ENCODE assay signal across 8 cellular contexts in the genomic region with DNA sequence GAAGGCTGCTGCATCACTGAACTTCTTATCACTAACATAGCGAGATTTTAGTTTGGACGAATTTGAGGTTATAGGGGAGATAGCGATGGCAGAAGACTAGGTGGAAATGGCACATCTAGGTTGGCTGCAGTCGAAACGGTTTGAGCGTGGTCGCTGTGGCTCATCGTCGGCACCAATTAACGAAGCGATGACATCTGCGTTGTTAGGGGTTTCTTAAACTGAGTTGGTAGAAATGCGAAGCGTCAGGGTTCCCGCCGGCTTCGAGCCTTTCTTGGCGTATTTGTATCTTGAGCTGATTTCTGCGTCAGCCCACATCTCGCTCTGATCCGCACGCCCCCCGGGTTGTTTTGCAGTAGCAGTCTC. TPM values are rescaled to one million over a fixed set of nuclear protein-coding genes. Genes with fewer than 3 reads are reported as not detected.
DNase-seq lines count a peak whose midpoint lies in the region; ATAC-seq lines count a peak whose summit lies in the region.

No MANE protein-coding gene starts in this region.

- DNase-seq in NCI-H446 (lab: John Stamatoyannopoulos, UW) = peak; percentile 63 to 64
- DNase-seq in NCI-H446 treated with DMSO at 0.1 percent for 48 hours (lab: John Stamatoyannopoulos, UW) = no peak
- DNase-seq in NCI-H82 (lab: John Stamatoyannopoulos, UW) = peak; percentile 87
- DNase-seq in activated gamma-delta T cell (lab: John Stamatoyannopoulos, UW) = peak; percentile 12
- DNase-seq in head of caudate nucleus = peak; percentile 17 to 79 (median 58)
- peak; percentile 4 for DNase-seq in pulmonary artery endothelial cell (ENCODE audit: low read depth, low spot score)
- DNase-seq in aorta = peak; percentile 56 to 79

- 0% methylated on average over 23 of the region's 23 CpGs for WGBS in aorta, 2 donors

- H3K4me1 ChIP-seq in aorta (ENCODE audit: control insufficient read depth in 1 of 2, insufficient read depth in 2 of 2, low read length in 2 of 2) = no peaks in the 10 kb centered on the region

- peak; percentile 8 for ATAC-seq in HG02852 (IDR thresholded peaks at IDR 0.05; ENCODE audit: unreplicated experiment)
- peak; percentile 27 for ATAC-seq in aorta (ENCODE audit: low FRiP score)

- no peaks in the 10 kb centered on the region for H3K27me3 ChIP-seq in aorta (ENCODE audit: control insufficient read depth in 1 of 2, insufficient read depth in 2 of 2, low read length in 1 of 2)

- peak overlapping the region; percentile 72 to 96 for H3K4me3 ChIP-seq in aorta (ENCODE audit: low read length in 2 of 2)

- H3K27ac ChIP-seq in aorta (ENCODE audit: low read depth in 1 of 2, low read length in 2 of 2) = peak overlapping the region in 1 of 2 donors; percentile 92

- no peaks in the 10 kb centered on the region for H3K36me3 ChIP-seq in aorta (ENCODE audit: control insufficient read depth in 1 of 2, insufficient read depth in 2 of 2, low read length in 1 of 2)

- intact Hi-C loops in head of caudate nucleus (cut with DNase I) (loop anchor here (5.0 kb wide), 1 partner anchor 306 kb away; a partner anchor contains a TSS), aorta (cut with DNase I) (loop anchor here (5.0 to 10.0 kb wide), 2 partner anchors 67 to 91 kb away; a partner anchor contains a TSS)

- H3K9me3 ChIP-seq in aorta (ENCODE audit: control insufficient read depth, low read length) = no peaks in the 10 kb centered on the region

RNA-seq across cellular contexts. Expression of a gene that starts 0.3 kb away (rescaled TPM):
- total RNA-seq in pulmonary artery endothelial cell (0.99 and 1.1 TPM in 2 replicates), aorta (1 to 10 TPM; 2.8 to 5.1 TPM)
- polyA plus RNA-seq in aorta = 10 to 100 TPM in 1 of 2 donors, 1 to 10 TPM in 1; 6.5 to 12.8 TPM

RNA-seq across cellular contexts. Expression of a gene that starts 0.8 kb away (rescaled TPM):
- total RNA-seq in pulmonary artery endothelial cell = 37.4 and 41.4 TPM in 2 replicates
- total RNA-seq in aorta = 10 to 100 TPM; 30.8 to 33.9 TPM
- polyA plus RNA-seq in aorta = 10 to 100 TPM; 17.1 to 18.9 TPM
